1 cellular context compared by ENCODE assay signal in genomic region chr1:205693421-205693991, GRCh38.
TF ChIP-seq lines count a peak whose summit lies in the region.

No MANE protein-coding gene starts in this region.

TF ChIP-seq in H1, 55 proteins besides CTCF, POLR2A, EP300 and RAD21:
- TF ChIP-seq EGR1 (IDR thresholded peaks at IDR 0.05; ENCODE audit: borderline replicate concordance, low read depth, low read length): no peak
- TF ChIP-seq BACH1 (IDR thresholded peaks at IDR 0.05; ENCODE audit: low read length): no peak
